In the genomic region with DNA sequence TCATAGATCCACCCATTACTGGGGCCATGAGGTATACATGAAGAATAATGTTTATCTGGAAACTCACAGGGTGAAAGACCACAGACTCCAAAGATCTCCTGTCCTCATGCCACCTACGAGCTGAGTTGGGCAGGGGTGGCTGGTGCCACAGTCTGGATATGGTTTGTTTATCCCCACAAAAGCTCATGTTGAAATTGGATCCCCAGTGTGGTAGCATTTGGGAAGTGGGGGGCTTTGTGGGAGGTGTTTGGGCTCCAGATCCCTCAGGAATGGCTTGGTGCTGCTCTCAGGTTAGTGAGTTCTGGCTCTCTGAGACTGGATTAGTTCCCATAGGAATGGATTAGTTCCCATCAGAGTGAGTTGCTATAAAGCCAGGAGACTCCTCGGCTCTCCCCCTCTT, we compare ENCODE assay signal across 34 cellular contexts.
"Had no signal": no experiment of that assay in that cellular context is flagged by ENCODE, and none has a peak within 500 bp of the region (broad histone marks: within the 10 kb centered on the region; RNA-seq: fewer than 3 reads in every experiment).

No MANE protein-coding gene starts in this region.

- H3K4me1 Mint-ChIP-seq: activated CD4-positive, alpha-beta T cell treated with anti-CD3 and anti-CD28 coated beads for 36 hours; activated CD4-positive, alpha-beta T cell treated with anti-CD3 and anti-CD28 coated beads, Interleukin-2, amount 10 ng/mL, durations not matched to agents 24 days and 14 days; activated CD8-positive, alpha-beta memory T cell treated with anti-CD3 and anti-CD28 coated beads, Interleukin-2, amount 10 ng/mL, durations not matched to agents 7 days and 5 days; activated naive CD4-positive, alpha-beta T cell treated with anti-CD3 and anti-CD28 coated beads, Interleukin-2, amount 50 U/mL, for 24 hours; activated naive CD8-positive, alpha-beta T cell treated with anti-CD3 and anti-CD28 coated beads for 36 hours; activated naive CD8-positive, alpha-beta T cell treated with anti-CD3 and anti-CD28 coated beads, Interleukin-2, amount 50 U/mL, for 24 hours; brain had no signal

- H3K36me3 Mint-ChIP-seq: activated CD4-positive, alpha-beta memory T cell treated with anti-CD3 and anti-CD28 coated beads for 36 hours; activated CD8-positive, alpha-beta memory T cell treated with anti-CD3 and anti-CD28 coated beads, Interleukin-2, amount 10 ng/mL, durations not matched to agents 7 days and 5 days; activated naive CD4-positive, alpha-beta T cell treated with anti-CD3 and anti-CD28 coated beads, Interleukin-2, amount 50 U/mL, for 24 hours; activated naive CD8-positive, alpha-beta T cell treated with anti-CD3 and anti-CD28 coated beads for 36 hours; brain had no signal

- H3K4me3 ChIP-seq: adrenal gland, breast epithelium, cardiac muscle cell, colonic mucosa, esophagus muscularis mucosa, gastrocnemius medialis, heart right ventricle, hepatocyte had no signal

- H3K4me1 ChIP-seq: adrenal gland, breast epithelium, colonic mucosa, esophagus muscularis mucosa, foreskin keratinocyte, gastrocnemius medialis, heart right ventricle had no signal

- DNase-seq: activated CD4-positive, alpha-beta memory T cell treated with anti-CD3 and anti-CD28 coated beads for 36 hours; activated CD4-positive, alpha-beta T cell treated with anti-CD3 and anti-CD28 coated beads for 36 hours; activated CD4-positive, alpha-beta T cell treated with anti-CD3 and anti-CD28 coated beads, Interleukin-2, amount 10 ng/mL, durations not matched to agents 24 days and 14 days; activated CD4-positive, CD25-positive, alpha-beta regulatory T cell; activated CD4-positive, CD25-positive, alpha-beta regulatory T cell treated with anti-CD3 and anti-CD28 coated beads, Interleukin-2, amount 50 U/mL, for 72 hours; activated CD8-positive, alpha-beta memory T cell treated with anti-CD3 and anti-CD28 coated beads, Interleukin-2, amount 10 ng/mL, durations not matched to agents 7 days and 5 days; activated CD8-positive, alpha-beta memory T cell treated with anti-CD3 and anti-CD28 coated beads, Interleukin-2, amount 50 U/mL, for 4 hours; activated CD8-positive, alpha-beta T cell treated with anti-CD3 and anti-CD28 coated beads, Interleukin-2, amount 10 ng/mL, durations not matched to agents 7 days and 5 days; activated effector memory CD4-positive, alpha-beta T cell treated with anti-CD3 and anti-CD28 coated beads, Interleukin-2, amount 50 U/mL, for 16 hours; activated naive CD4-positive, alpha-beta T cell treated with anti-CD3 and anti-CD28 coated beads for 36 hours; activated naive CD8-positive, alpha-beta T cell treated with anti-CD3 and anti-CD28 coated beads for 36 hours; activated naive CD8-positive, alpha-beta T cell treated with anti-CD3 and anti-CD28 coated beads, Interleukin-2, amount 50 U/mL, for 24 hours; activated T-cell treated with anti-CD3 and anti-CD28 coated beads, Interleukin-2, amount 50 U/mL, for 1 hour; activated T-cell treated with anti-CD3 and anti-CD28 coated beads, Interleukin-2, amount 50 U/mL, for 48 hours; adrenal gland; amygdala; aorta; central memory CD4-positive, alpha-beta T cell; cerebellar nuclear complex; colonic mucosa; effector CD8-positive, alpha-beta T cell; erythroblast; foreskin keratinocyte; gastrocnemius medialis; heart right ventricle; T-helper 2 cell had no signal

- H3K27ac ChIP-seq: adrenal gland, breast epithelium, cardiac muscle cell, colonic mucosa, esophagus muscularis mucosa, foreskin keratinocyte, gastrocnemius medialis, heart right ventricle, hepatocyte had no signal

- H3K4me3 Mint-ChIP-seq: activated CD4-positive, alpha-beta memory T cell treated with anti-CD3 and anti-CD28 coated beads for 36 hours; activated CD4-positive, alpha-beta T cell treated with anti-CD3 and anti-CD28 coated beads for 36 hours; activated CD4-positive, alpha-beta T cell treated with anti-CD3 and anti-CD28 coated beads, Interleukin-2, amount 10 ng/mL, durations not matched to agents 24 days and 14 days; activated CD8-positive, alpha-beta memory T cell treated with anti-CD3 and anti-CD28 coated beads, Interleukin-2, amount 10 ng/mL, durations not matched to agents 7 days and 5 days; activated CD8-positive, alpha-beta T cell treated with anti-CD3 and anti-CD28 coated beads, Interleukin-2, amount 10 ng/mL, durations not matched to agents 7 days and 5 days; activated naive CD4-positive, alpha-beta T cell treated with anti-CD3 and anti-CD28 coated beads for 36 hours; activated naive CD4-positive, alpha-beta T cell treated with anti-CD3 and anti-CD28 coated beads, Interleukin-2, amount 50 U/mL, for 24 hours; activated naive CD8-positive, alpha-beta T cell treated with anti-CD3 and anti-CD28 coated beads for 36 hours; activated naive CD8-positive, alpha-beta T cell treated with anti-CD3 and anti-CD28 coated beads, Interleukin-2, amount 50 U/mL, for 24 hours; activated T-helper 1 cell treated with anti-CD3 and anti-CD28 coated beads, Interleukin-12 subunit alpha, Interleukin-12 subunit beta, Interleukin-2, Interleukin-4 antibody, amounts not matched to agents 30 ng/mL and 10 ng/mL and 1 ng/mL, durations not matched to agents 14 hours and 24 hours and 36 hours; brain had no signal

- H3K27me3 Mint-ChIP-seq: activated CD4-positive, alpha-beta memory T cell treated with anti-CD3 and anti-CD28 coated beads for 36 hours; activated CD4-positive, alpha-beta T cell treated with anti-CD3 and anti-CD28 coated beads for 36 hours; activated CD4-positive, alpha-beta T cell treated with anti-CD3 and anti-CD28 coated beads, Interleukin-2, amount 10 ng/mL, durations not matched to agents 24 days and 14 days; activated CD8-positive, alpha-beta memory T cell treated with anti-CD3 and anti-CD28 coated beads, Interleukin-2, amount 10 ng/mL, durations not matched to agents 7 days and 5 days; activated naive CD4-positive, alpha-beta T cell treated with anti-CD3 and anti-CD28 coated beads, Interleukin-2, amount 50 U/mL, for 24 hours; activated naive CD8-positive, alpha-beta T cell treated with anti-CD3 and anti-CD28 coated beads for 36 hours; activated naive CD8-positive, alpha-beta T cell treated with anti-CD3 and anti-CD28 coated beads, Interleukin-2, amount 50 U/mL, for 24 hours; brain had no signal

- H3K9me3 Mint-ChIP-seq: activated CD4-positive, alpha-beta T cell treated with anti-CD3 and anti-CD28 coated beads, Interleukin-2, amount 10 ng/mL, durations not matched to agents 24 days and 14 days; activated naive CD4-positive, alpha-beta T cell treated with anti-CD3 and anti-CD28 coated beads, Interleukin-2, amount 50 U/mL, for 24 hours; activated T-helper 2 cell treated with anti-CD3 and anti-CD28 coated beads, Interferon-gamma antibody, Interleukin-2, Interleukin-4, amounts not matched to agents 10 μg/mL and 5 μg/mL and 100 μg/mL, durations not matched to agents 14 hours and 24 hours and 36 hours had no signal

- H3K27me3 ChIP-seq: adrenal gland, breast epithelium, cardiac muscle cell, colonic mucosa, esophagus muscularis mucosa, foreskin keratinocyte, gastrocnemius medialis, heart right ventricle, hepatocyte had no signal

- H3K36me3 ChIP-seq: adrenal gland, breast epithelium, cardiac muscle cell, colonic mucosa, esophagus muscularis mucosa, gastrocnemius medialis, heart right ventricle had no signal

- H3K79me2 ChIP-seq: hepatocyte had no signal

- H3K27ac Mint-ChIP-seq: activated CD4-positive, alpha-beta memory T cell treated with anti-CD3 and anti-CD28 coated beads for 36 hours; activated CD4-positive, alpha-beta T cell treated with anti-CD3 and anti-CD28 coated beads for 36 hours; activated CD4-positive, alpha-beta T cell treated with anti-CD3 and anti-CD28 coated beads, Interleukin-2, amount 10 ng/mL, durations not matched to agents 24 days and 14 days; activated CD8-positive, alpha-beta memory T cell treated with anti-CD3 and anti-CD28 coated beads, Interleukin-2, amount 10 ng/mL, durations not matched to agents 7 days and 5 days; activated CD8-positive, alpha-beta T cell treated with anti-CD3 and anti-CD28 coated beads, Interleukin-2, amount 10 ng/mL, durations not matched to agents 7 days and 5 days; activated naive CD4-positive, alpha-beta T cell treated with anti-CD3 and anti-CD28 coated beads for 36 hours; activated naive CD4-positive, alpha-beta T cell treated with anti-CD3 and anti-CD28 coated beads, Interleukin-2, amount 50 U/mL, for 24 hours; activated naive CD8-positive, alpha-beta T cell treated with anti-CD3 and anti-CD28 coated beads for 36 hours; activated naive CD8-positive, alpha-beta T cell treated with anti-CD3 and anti-CD28 coated beads, Interleukin-2, amount 50 U/mL, for 24 hours; activated T-helper 1 cell treated with anti-CD3 and anti-CD28 coated beads, Interleukin-12 subunit alpha, Interleukin-12 subunit beta, Interleukin-2, Interleukin-4 antibody, amounts not matched to agents 30 ng/mL and 10 ng/mL and 1 ng/mL, durations not matched to agents 14 hours and 24 hours and 36 hours; activated T-helper 2 cell treated with anti-CD3 and anti-CD28 coated beads, Interferon-gamma antibody, Interleukin-2, Interleukin-4, amounts not matched to agents 10 μg/mL and 5 μg/mL and 100 μg/mL, durations not matched to agents 14 hours and 24 hours and 36 hours; brain had no signal

- H2AFZ ChIP-seq: hepatocyte had no signal

- H3K4me2 ChIP-seq: hepatocyte had no signal

- H3K9me3 ChIP-seq: adrenal gland, colonic mucosa, gastrocnemius medialis had no signal

- ATAC-seq: activated CD4-positive, alpha-beta T cell treated with anti-CD3 and anti-CD28 coated beads for 36 hours; activated CD8-positive, alpha-beta memory T cell treated with anti-CD3 and anti-CD28 coated beads, Interleukin-2, amount 10 ng/mL, durations not matched to agents 7 days and 5 days; activated CD8-positive, alpha-beta T cell treated with anti-CD3 and anti-CD28 coated beads, Interleukin-2, amount 10 ng/mL, durations not matched to agents 7 days and 5 days; activated naive CD8-positive, alpha-beta T cell treated with anti-CD3 and anti-CD28 coated beads, Interleukin-2, amount 50 U/mL, for 24 hours; foreskin keratinocyte; gastrocnemius medialis; heart right ventricle had no signal
